ENCODE assay signal across 20 cellular contexts in genomic region chr6:166806962-166807757, GRCh38.
DNase-seq lines count a peak whose midpoint lies in the region; FAIRE-seq and TF ChIP-seq lines count a peak whose summit lies in the region.
"Had no signal": no experiment of that assay in that cellular context is flagged by ENCODE, and none has a peak within 500 bp of the region (broad histone marks: within the 10 kb centered on the region; RNA-seq: fewer than 3 reads in every experiment).

No MANE protein-coding gene starts in this region.

- TF ChIP-seq POLR2A in esophagus muscularis mucosa (IDR thresholded peaks at IDR 0.05; ENCODE audit: low read depth) = no peak

- FAIRE-seq in G401.6 (lab: Jason Lieb, UNC) = peak; percentile 86
- FAIRE-seq: A549, D721Med, GM12892, GM18507 had no signal

- H3K4me2 ChIP-seq in osteoblast (ENCODE audit: insufficient read depth, low read length) = no peak overlapping the region
- H3K4me2 ChIP-seq: A549; BLaER1 treated with 17β-estradiol and CSF1 and Interleukin-3, amounts not matched to agents 10 nM and 100 nM had no signal

- H3K9me3 ChIP-seq in esophagus muscularis mucosa (peaks cover 6 to 27% (median 26%) of the 10 kb centered on the region in 4 donors), osteoblast (ENCODE audit: low read depth, low read length) (peaks cover 9% of the 10 kb centered on the region)

- no peaks in the 10 kb centered on the region for H3K27me3 ChIP-seq in esophagus muscularis mucosa
- no peaks in the 10 kb centered on the region for H3K27me3 ChIP-seq in osteoblast (ENCODE audit: insufficient read depth, low read length)
- H3K27me3 ChIP-seq: BLaER1 treated with 17β-estradiol and CSF1 and Interleukin-3, amounts not matched to agents 10 nM and 100 nM had no signal

- no peak overlapping the region for H2AFZ ChIP-seq in osteoblast (ENCODE audit: low read length)

- H3K36me3 ChIP-seq in esophagus muscularis mucosa (no peaks in the 10 kb centered on the region), osteoblast (ENCODE audit: insufficient read depth, low read length) (no peaks in the 10 kb centered on the region)

- no peak overlapping the region for H3K27ac ChIP-seq in esophagus muscularis mucosa (replicated peaks in 1 of 4)
- no peak overlapping the region for H3K27ac ChIP-seq in osteoblast (ENCODE audit: low read depth, low read length)
- H3K27ac ChIP-seq: A549; BLaER1 treated with 17β-estradiol and CSF1 and Interleukin-3, amounts not matched to agents 10 nM and 100 nM; C4-2B had no signal

- H4K20me1 ChIP-seq in osteoblast (ENCODE audit: insufficient read depth, low read length) = no peaks in the 10 kb centered on the region
- H4K20me1 ChIP-seq: BLaER1 treated with 17β-estradiol and CSF1 and Interleukin-3, amounts not matched to agents 10 nM and 100 nM had no signal

- 92% methylated on average over 11 of the region's 11 CpGs for WGBS in esophagus muscularis mucosa

- DNase-seq in esophagus muscularis mucosa (ENCODE audit: extremely low spot score) = peak; percentile 68
- DNase-seq in osteoblast (ENCODE audit: insufficient read length, low spot score, missing footprints) = no peak
- DNase-seq in amniotic stem cell (lab: John Stamatoyannopoulos, UW) = no peak
- no peak for DNase-seq in activated gamma-delta T cell (lab: John Stamatoyannopoulos, UW)
- DNase-seq: 8988T; AML-193; Caco-2; Calu3; CD4-positive, alpha-beta T cell; CD8-positive, alpha-beta T cell; DMS79 treated with DMSO at 0.1 percent for 48 hours; GDM1 had no signal

- no peaks in the 10 kb centered on the region for H3K4me1 ChIP-seq in esophagus muscularis mucosa
- no peaks in the 10 kb centered on the region for H3K4me1 ChIP-seq in osteoblast (ENCODE audit: insufficient read depth, low read length)
- H3K4me1 ChIP-seq: A549; BLaER1 treated with 17β-estradiol and CSF1 and Interleukin-3, amounts not matched to agents 10 nM and 100 nM; Caco-2 had no signal

- no peaks in the 10 kb centered on the region for H3K79me2 ChIP-seq in osteoblast (ENCODE audit: insufficient read depth, low read length)

- no peak for TF ChIP-seq EP300 in esophagus muscularis mucosa (IDR thresholded peaks at IDR 0.05)

- H3K4me3 ChIP-seq in esophagus muscularis mucosa (no peak overlapping the region), osteoblast (ENCODE audit: insufficient read depth, low read length) (no peak overlapping the region)
- H3K4me3 ChIP-seq: A549, GM12878 had no signal

- TF ChIP-seq CTCF in esophagus muscularis mucosa (IDR thresholded peaks at IDR 0.05) (no peak), osteoblast (IDR thresholded peaks at IDR 0.05; ENCODE audit: extremely low read depth, low read depth, low read length) (no peak)

- intact Hi-C loops in esophagus muscularis mucosa (cut with DNase I) = no loop called here
